In genomic region chr6:75282706-75283105, GRCh38 we compare ENCODE assay signal across 10 cellular contexts. TPM values are rescaled to one million over a fixed set of nuclear protein-coding genes. Genes with fewer than 3 reads are reported as not detected.
DNase-seq lines count a peak whose midpoint lies in the region; ATAC-seq, FAIRE-seq and TF ChIP-seq lines count a peak whose summit lies in the region.
"Had no signal": no experiment of that assay in that cellular context is flagged by ENCODE, and none has a peak within 500 bp of the region (broad histone marks: within the 10 kb centered on the region; RNA-seq: fewer than 3 reads in every experiment).

No MANE protein-coding gene starts in this region.

- peaks cover 10% of the 10 kb centered on the region for H3K36me3 Mint-ChIP-seq in dendritic cell treated with granulocyte-macrophage colony-stimulating factor and Interleukin-4, amounts not matched to agents 40 ng/mL and 50 ng/mL, for 4 days (ENCODE audit: low read depth)

- no peak for FAIRE-seq in pancreas (lab: Jason Lieb, UNC)

- H3K27me3 ChIP-seq in pancreas = no peaks in the 10 kb centered on the region

- H3K9me3 Mint-ChIP-seq in dendritic cell treated with granulocyte-macrophage colony-stimulating factor and Interleukin-4, amounts not matched to agents 40 ng/mL and 50 ng/mL, for 4 days = no peaks in the 10 kb centered on the region
- H3K9me3 Mint-ChIP-seq: stimulated activated naive CD8-positive, alpha-beta T cell treated with anti-CD3 and anti-CD28 coated beads, Interleukin-15, amount 100 ng/mL, for 72 hours had no signal

- peaks cover 12 to 56% (median 52%) of the 10 kb centered on the region in 3 donors for H3K4me1 ChIP-seq in pancreas

- no peaks in the 10 kb centered on the region for H3K36me3 ChIP-seq in pancreas

- H3K4me3 ChIP-seq in LNCaP clone FGC (ENCODE audit: low read depth, low read length) (peak overlapping the region; percentile 86), pancreas (peak overlapping the region in 3 of 4 donors; percentile 59 to 80 (median 78))

- TF ChIP-seq CTCF in LNCaP clone FGC (IDR thresholded peaks at IDR 0.05; ENCODE audit: control insufficient read depth, extremely low read depth, insufficient read depth) = no peak
- no peak for TF ChIP-seq CTCF in pancreas (IDR thresholded peaks at IDR 0.05)

- intact Hi-C loops in dendritic cell treated with granulocyte-macrophage colony-stimulating factor and Interleukin-4, amounts not matched to agents 40 ng/mL and 50 ng/mL, for 4 days (cut with micrococcal nuclease) = no loop called here
- intact Hi-C loops in pancreas (cut with DNase I) = no loop called here

- DNase-seq in Daoy (ENCODE audit: low read depth) = peak; percentile 9
- no peak for DNase-seq in LNCaP clone FGC (ENCODE audit: low read depth)
- DNase-seq in pancreas = no peak
- DNase-seq in SHP77 treated with DMSO at 0.1 percent for 48 hours (lab: John Stamatoyannopoulos, UW) = no peak
- no peak for DNase-seq in HUDEP-2 (lab: John Stamatoyannopoulos, UW; ENCODE audit: unreplicated experiment in 76 of 76)
- DNase-seq in GM19240 (ENCODE audit: insufficient read length, low spot score) = no peak
- DNase-seq: NCI-H1694; stimulated activated naive CD8-positive, alpha-beta T cell treated with anti-CD3 and anti-CD28 coated beads, Interleukin-15, amount 100 ng/mL, for 72 hours had no signal

- 30 to 35% methylated on average over 2 of the region's 2 CpGs for WGBS in pancreas, 2 donors

- no peak overlapping the region for H3K27ac Mint-ChIP-seq in dendritic cell treated with granulocyte-macrophage colony-stimulating factor and Interleukin-4, amounts not matched to agents 40 ng/mL and 50 ng/mL, for 4 days

- ATAC-seq in pancreas (no peak), HG03280 (IDR thresholded peaks at IDR 0.05; ENCODE audit: unreplicated experiment) (no peak)
- ATAC-seq: stimulated activated naive CD8-positive, alpha-beta T cell treated with anti-CD3 and anti-CD28 coated beads, Interleukin-15, amount 100 ng/mL, for 72 hours had no signal

- peaks cover 55% of the 10 kb centered on the region for H3K4me1 Mint-ChIP-seq in dendritic cell treated with granulocyte-macrophage colony-stimulating factor and Interleukin-4, amounts not matched to agents 40 ng/mL and 50 ng/mL, for 4 days (ENCODE audit: low read depth)

- no peaks in the 10 kb centered on the region for H3K9me3 ChIP-seq in pancreas

- no peak overlapping the region for H3K27ac ChIP-seq in pancreas

- peak overlapping the region; percentile 59 for H3K4me3 Mint-ChIP-seq in dendritic cell treated with granulocyte-macrophage colony-stimulating factor and Interleukin-4, amounts not matched to agents 40 ng/mL and 50 ng/mL, for 4 days

- H3K27me3 Mint-ChIP-seq in dendritic cell treated with granulocyte-macrophage colony-stimulating factor and Interleukin-4, amounts not matched to agents 40 ng/mL and 50 ng/mL, for 4 days = no peaks in the 10 kb centered on the region
- H3K27me3 Mint-ChIP-seq: stimulated activated naive CD8-positive, alpha-beta T cell treated with anti-CD3 and anti-CD28 coated beads, Interleukin-15, amount 100 ng/mL, for 72 hours had no signal

RNA-seq across cellular contexts. Expression of gene TMEM30A, which starts 1.9 kb away (rescaled TPM):
- total RNA-seq in Daoy (2014; rRNA removed; shearing (Covaris generic)) = 101 and 115 TPM in 2 replicates
- 10 to 100 TPM; 61.4 to 85.5 (median 70.5) TPM for total RNA-seq in pancreas
- polyA plus RNA-seq in pancreas = 10 to 100 TPM; 21.2 to 44.5 TPM

RNA-seq across cellular contexts. Expression of gene COX7A2, which starts 39.1 kb away (rescaled TPM):
- 801 and 813 TPM in 2 replicates for total RNA-seq in Daoy (2014; rRNA removed; shearing (Covaris generic))
- total RNA-seq in pancreas = 100 to 1,000 TPM in 4 of 6 donors, 10 to 100 TPM in 2; 76.5 to 147 (median 125) TPM
- polyA plus RNA-seq in pancreas = 100 to 1,000 TPM; 188 to 214 TPM
